In the genomic region with DNA sequence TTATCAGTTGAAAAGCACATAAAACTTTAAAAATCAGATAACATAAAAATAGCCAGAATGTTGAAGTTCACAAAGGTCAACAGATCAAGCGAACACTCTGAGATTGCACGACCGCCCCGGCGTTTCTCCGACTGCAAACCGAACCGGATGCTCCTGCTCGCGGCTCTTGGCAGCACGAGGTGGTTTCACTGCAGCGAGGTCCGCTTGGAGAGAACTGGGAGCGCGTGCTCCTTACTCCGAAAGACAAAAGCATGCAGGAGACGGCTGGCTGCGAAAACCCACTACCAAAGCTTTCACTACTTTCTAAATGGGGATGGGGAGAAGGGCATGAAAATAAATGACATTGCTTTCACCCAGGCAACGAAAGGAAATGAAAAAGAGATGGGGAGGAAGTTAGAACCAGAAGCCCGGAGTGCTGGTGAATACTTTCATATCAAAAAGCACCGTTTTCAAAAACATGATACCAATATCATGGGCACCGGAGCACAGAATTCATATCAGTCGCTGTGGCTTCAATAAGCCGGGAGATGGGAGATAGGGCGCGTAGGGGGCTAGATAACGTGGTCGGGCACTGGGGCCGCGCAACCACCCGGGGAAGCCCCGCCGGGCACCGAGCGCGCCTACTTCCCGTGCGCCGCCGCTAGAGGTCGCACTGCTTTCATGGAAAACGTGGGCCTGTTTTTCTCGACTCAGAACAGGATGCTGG, we compare ENCODE assay signal across 1 cellular context.
A peak's percentile ranks its signal among the peaks of the same experiment; 100 is the strongest.
TF ChIP-seq lines count a peak whose summit lies in the region.

No MANE protein-coding gene starts in this region.

TF ChIP-seq in HepG2, 621 proteins besides CTCF, POLR2A, EP300 and RAD21 (continued from another document and continues in another):
- TF ChIP-seq KDM5A (IDR thresholded peaks at IDR 0.05; ENCODE audit: borderline replicate concordance, low read length), result no peak
- TF ChIP-seq, protein P1, sequence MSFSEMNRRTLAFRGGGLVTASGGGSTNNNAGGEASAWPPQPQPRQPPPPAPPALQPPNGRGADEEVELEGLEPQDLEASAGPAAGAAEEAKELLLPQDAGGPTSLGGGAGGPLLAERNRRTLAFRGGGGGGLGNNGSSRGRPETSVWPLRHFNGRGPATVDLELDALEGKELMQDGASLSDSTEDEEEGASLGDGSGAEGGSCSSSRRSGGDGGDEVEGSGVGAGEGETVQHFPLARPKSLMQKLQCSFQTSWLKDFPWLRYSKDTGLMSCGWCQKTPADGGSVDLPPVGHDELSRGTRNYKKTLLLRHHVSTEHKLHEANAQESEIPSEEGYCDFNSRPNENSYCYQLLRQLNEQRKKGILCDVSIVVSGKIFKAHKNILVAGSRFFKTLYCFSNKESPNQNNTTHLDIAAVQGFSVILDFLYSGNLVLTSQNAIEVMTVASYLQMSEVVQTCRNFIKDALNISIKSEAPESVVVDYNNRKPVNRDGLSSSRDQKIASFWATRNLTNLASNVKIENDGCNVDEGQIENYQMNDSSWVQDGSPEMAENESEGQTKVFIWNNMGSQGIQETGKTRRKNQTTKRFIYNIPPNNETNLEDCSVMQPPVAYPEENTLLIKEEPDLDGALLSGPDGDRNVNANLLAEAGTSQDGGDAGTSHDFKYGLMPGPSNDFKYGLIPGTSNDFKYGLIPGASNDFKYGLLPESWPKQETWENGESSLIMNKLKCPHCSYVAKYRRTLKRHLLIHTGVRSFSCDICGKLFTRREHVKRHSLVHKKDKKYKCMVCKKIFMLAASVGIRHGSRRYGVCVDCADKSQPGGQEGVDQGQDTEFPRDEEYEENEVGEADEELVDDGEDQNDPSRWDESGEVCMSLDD (CRISPR knock-in tag; IDR thresholded peaks at IDR 0.05; ENCODE audit: borderline replicate concordance), result peak; percentile 29; the same call in 1 of the 2 replicates
- no peak for TF ChIP-seq ARNT2 (CRISPR knock-in tag; IDR thresholded peaks at IDR 0.05; ENCODE audit: low read depth)
- peak; percentile 41; the same call in 1 of the 2 replicates for TF ChIP-seq PHF8 (CRISPR knock-in tag; IDR thresholded peaks at IDR 0.05)
- no peak for TF ChIP-seq FOXP1 (IDR thresholded peaks at IDR 0.05)
- TF ChIP-seq FOXP1 (CRISPR knock-in tag; IDR thresholded peaks at IDR 0.05), result no peak
- TF ChIP-seq STAG1 (CRISPR knock-in tag; IDR thresholded peaks at IDR 0.05), result peak; percentile 99
- TF ChIP-seq, protein P2, sequence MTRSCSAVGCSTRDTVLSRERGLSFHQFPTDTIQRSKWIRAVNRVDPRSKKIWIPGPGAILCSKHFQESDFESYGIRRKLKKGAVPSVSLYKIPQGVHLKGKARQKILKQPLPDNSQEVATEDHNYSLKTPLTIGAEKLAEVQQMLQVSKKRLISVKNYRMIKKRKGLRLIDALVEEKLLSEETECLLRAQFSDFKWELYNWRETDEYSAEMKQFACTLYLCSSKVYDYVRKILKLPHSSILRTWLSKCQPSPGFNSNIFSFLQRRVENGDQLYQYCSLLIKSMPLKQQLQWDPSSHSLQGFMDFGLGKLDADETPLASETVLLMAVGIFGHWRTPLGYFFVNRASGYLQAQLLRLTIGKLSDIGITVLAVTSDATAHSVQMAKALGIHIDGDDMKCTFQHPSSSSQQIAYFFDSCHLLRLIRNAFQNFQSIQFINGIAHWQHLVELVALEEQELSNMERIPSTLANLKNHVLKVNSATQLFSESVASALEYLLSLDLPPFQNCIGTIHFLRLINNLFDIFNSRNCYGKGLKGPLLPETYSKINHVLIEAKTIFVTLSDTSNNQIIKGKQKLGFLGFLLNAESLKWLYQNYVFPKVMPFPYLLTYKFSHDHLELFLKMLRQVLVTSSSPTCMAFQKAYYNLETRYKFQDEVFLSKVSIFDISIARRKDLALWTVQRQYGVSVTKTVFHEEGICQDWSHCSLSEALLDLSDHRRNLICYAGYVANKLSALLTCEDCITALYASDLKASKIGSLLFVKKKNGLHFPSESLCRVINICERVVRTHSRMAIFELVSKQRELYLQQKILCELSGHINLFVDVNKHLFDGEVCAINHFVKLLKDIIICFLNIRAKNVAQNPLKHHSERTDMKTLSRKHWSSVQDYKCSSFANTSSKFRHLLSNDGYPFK (CRISPR knock-in tag; IDR thresholded peaks at IDR 0.05; ENCODE audit: borderline replicate concordance), result peak; percentile 50; the same call in 1 of the 2 replicates
- peak; percentile 63; the same call in 1 of the 2 replicates for TF ChIP-seq ZFP90 (CRISPR knock-in tag; IDR thresholded peaks at IDR 0.05; ENCODE audit: borderline replicate concordance)
- TF ChIP-seq ZNF232 (CRISPR knock-in tag; IDR thresholded peaks at IDR 0.05; ENCODE audit: borderline replicate concordance), result 0 out of 2 replicates have a peak, but pooled peaks have one; percentile 15
- no peak for TF ChIP-seq NFATC3 (CRISPR knock-in tag; IDR thresholded peaks at IDR 0.05)
- peak; percentile 21; the same call in 1 of the 2 replicates for TF ChIP-seq MED13 (CRISPR knock-in tag; IDR thresholded peaks at IDR 0.05)
- TF ChIP-seq NR3C1 (CRISPR knock-in tag; IDR thresholded peaks at IDR 0.05), result no peak
- TF ChIP-seq ZNF792 (CRISPR knock-in tag; IDR thresholded peaks at IDR 0.05), result peak; percentile 26; the same call in 1 of the 2 replicates
- 0 out of 2 replicates have a peak, but pooled peaks have one; percentile 61 for TF ChIP-seq ZSCAN20 (CRISPR knock-in tag; IDR thresholded peaks at IDR 0.05; ENCODE audit: borderline replicate concordance)
- TF ChIP-seq ARNT (IDR thresholded peaks at IDR 0.05), result no peak
- no peak for TF ChIP-seq ZNF335 (CRISPR knock-in tag; IDR thresholded peaks at IDR 0.05)
- TF ChIP-seq NBN (conservative IDR thresholded peaks at IDR 0.05), result no peak
- TF ChIP-seq ZNF75D (CRISPR knock-in tag; IDR thresholded peaks at IDR 0.05; ENCODE audit: borderline replicate concordance), result peak; percentile 53; the same call in 1 of the 2 replicates
- TF ChIP-seq, protein P3, sequence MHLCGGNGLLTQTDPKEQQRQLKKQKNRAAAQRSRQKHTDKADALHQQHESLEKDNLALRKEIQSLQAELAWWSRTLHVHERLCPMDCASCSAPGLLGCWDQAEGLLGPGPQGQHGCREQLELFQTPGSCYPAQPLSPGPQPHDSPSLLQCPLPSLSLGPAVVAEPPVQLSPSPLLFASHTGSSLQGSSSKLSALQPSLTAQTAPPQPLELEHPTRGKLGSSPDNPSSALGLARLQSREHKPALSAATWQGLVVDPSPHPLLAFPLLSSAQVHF (CRISPR knock-in tag; IDR thresholded peaks at IDR 0.05), result no peak
- 0 out of 2 replicates have a peak, but pooled peaks have one; percentile 36 for TF ChIP-seq THAP11 (CRISPR knock-in tag; IDR thresholded peaks at IDR 0.05)
- TF ChIP-seq SP5 (CRISPR knock-in tag; IDR thresholded peaks at IDR 0.05; ENCODE audit: borderline replicate concordance, low read depth), result peak; percentile 28; the same call in 1 of the 2 replicates
- TF ChIP-seq ZSCAN29 (CRISPR knock-in tag; conservative IDR thresholded peaks at IDR 0.05), result no peak
- TF ChIP-seq XRCC5 (optimal IDR thresholded peaks at IDR 0.05; ENCODE audit: low read length), result peak; percentile 94
- TF ChIP-seq, protein P4, sequence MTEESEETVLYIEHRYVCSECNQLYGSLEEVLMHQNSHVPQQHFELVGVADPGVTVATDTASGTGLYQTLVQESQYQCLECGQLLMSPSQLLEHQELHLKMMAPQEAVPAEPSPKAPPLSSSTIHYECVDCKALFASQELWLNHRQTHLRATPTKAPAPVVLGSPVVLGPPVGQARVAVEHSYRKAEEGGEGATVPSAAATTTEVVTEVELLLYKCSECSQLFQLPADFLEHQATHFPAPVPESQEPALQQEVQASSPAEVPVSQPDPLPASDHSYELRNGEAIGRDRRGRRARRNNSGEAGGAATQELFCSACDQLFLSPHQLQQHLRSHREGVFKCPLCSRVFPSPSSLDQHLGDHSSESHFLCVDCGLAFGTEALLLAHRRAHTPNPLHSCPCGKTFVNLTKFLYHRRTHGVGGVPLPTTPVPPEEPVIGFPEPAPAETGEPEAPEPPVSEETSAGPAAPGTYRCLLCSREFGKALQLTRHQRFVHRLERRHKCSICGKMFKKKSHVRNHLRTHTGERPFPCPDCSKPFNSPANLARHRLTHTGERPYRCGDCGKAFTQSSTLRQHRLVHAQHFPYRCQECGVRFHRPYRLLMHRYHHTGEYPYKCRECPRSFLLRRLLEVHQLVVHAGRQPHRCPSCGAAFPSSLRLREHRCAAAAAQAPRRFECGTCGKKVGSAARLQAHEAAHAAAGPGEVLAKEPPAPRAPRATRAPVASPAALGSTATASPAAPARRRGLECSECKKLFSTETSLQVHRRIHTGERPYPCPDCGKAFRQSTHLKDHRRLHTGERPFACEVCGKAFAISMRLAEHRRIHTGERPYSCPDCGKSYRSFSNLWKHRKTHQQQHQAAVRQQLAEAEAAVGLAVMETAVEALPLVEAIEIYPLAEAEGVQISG (CRISPR knock-in tag; IDR thresholded peaks at IDR 0.05), result peak; percentile 27; the same call in 1 of the 2 replicates
- no peak for TF ChIP-seq ZNF607 (CRISPR knock-in tag; IDR thresholded peaks at IDR 0.05; ENCODE audit: borderline replicate concordance)
- 0 out of 2 replicates have a peak, but pooled peaks have one; percentile 10 for TF ChIP-seq NFE2L2 (IDR thresholded peaks at IDR 0.05; ENCODE audit: low read length)
- peak; percentile 64; the same call in 1 of the 2 replicates for TF ChIP-seq ZNF136 (CRISPR knock-in tag; IDR thresholded peaks at IDR 0.05; ENCODE audit: low read depth)
- TF ChIP-seq ZNF563 (CRISPR knock-in tag; IDR thresholded peaks at IDR 0.05), result no peak
- TF ChIP-seq NFKB2 (CRISPR knock-in tag; IDR thresholded peaks at IDR 0.05; ENCODE audit: borderline replicate concordance), result peak; percentile 53; the same call in 1 of the 2 replicates
- no peak for TF ChIP-seq MTF1 (CRISPR knock-in tag; IDR thresholded peaks at IDR 0.05)
- TF ChIP-seq, protein P5, sequence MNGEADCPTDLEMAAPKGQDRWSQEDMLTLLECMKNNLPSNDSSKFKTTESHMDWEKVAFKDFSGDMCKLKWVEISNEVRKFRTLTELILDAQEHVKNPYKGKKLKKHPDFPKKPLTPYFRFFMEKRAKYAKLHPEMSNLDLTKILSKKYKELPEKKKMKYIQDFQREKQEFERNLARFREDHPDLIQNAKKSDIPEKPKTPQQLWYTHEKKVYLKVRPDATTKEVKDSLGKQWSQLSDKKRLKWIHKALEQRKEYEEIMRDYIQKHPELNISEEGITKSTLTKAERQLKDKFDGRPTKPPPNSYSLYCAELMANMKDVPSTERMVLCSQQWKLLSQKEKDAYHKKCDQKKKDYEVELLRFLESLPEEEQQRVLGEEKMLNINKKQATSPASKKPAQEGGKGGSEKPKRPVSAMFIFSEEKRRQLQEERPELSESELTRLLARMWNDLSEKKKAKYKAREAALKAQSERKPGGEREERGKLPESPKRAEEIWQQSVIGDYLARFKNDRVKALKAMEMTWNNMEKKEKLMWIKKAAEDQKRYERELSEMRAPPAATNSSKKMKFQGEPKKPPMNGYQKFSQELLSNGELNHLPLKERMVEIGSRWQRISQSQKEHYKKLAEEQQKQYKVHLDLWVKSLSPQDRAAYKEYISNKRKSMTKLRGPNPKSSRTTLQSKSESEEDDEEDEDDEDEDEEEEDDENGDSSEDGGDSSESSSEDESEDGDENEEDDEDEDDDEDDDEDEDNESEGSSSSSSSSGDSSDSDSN (CRISPR knock-in tag; IDR thresholded peaks at IDR 0.05), result 0 out of 2 replicates have a peak, but pooled peaks have one; percentile 41
- TF ChIP-seq, protein P6, sequence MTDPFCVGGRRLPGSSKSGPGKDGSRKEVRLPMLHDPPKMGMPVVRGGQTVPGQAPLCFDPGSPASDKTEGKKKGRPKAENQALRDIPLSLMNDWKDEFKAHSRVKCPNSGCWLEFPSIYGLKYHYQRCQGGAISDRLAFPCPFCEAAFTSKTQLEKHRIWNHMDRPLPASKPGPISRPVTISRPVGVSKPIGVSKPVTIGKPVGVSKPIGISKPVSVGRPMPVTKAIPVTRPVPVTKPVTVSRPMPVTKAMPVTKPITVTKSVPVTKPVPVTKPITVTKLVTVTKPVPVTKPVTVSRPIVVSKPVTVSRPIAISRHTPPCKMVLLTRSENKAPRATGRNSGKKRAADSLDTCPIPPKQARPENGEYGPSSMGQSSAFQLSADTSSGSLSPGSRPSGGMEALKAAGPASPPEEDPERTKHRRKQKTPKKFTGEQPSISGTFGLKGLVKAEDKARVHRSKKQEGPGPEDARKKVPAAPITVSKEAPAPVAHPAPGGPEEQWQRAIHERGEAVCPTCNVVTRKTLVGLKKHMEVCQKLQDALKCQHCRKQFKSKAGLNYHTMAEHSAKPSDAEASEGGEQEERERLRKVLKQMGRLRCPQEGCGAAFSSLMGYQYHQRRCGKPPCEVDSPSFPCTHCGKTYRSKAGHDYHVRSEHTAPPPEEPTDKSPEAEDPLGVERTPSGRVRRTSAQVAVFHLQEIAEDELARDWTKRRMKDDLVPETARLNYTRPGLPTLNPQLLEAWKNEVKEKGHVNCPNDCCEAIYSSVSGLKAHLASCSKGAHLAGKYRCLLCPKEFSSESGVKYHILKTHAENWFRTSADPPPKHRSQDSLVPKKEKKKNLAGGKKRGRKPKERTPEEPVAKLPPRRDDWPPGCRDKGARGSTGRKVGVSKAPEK (CRISPR knock-in tag; IDR thresholded peaks at IDR 0.05; ENCODE audit: borderline replicate concordance), result 0 out of 2 replicates have a peak, but pooled peaks have one; percentile 45
- no peak for TF ChIP-seq ZNF446 (CRISPR knock-in tag; IDR thresholded peaks at IDR 0.05)
- TF ChIP-seq, protein P7, sequence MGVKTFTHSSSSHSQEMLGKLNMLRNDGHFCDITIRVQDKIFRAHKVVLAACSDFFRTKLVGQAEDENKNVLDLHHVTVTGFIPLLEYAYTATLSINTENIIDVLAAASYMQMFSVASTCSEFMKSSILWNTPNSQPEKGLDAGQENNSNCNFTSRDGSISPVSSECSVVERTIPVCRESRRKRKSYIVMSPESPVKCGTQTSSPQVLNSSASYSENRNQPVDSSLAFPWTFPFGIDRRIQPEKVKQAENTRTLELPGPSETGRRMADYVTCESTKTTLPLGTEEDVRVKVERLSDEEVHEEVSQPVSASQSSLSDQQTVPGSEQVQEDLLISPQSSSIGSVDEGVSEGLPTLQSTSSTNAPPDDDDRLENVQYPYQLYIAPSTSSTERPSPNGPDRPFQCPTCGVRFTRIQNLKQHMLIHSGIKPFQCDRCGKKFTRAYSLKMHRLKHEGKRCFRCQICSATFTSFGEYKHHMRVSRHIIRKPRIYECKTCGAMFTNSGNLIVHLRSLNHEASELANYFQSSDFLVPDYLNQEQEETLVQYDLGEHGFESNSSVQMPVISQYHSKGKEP (CRISPR knock-in tag; IDR thresholded peaks at IDR 0.05), result no peak
- 0 out of 2 replicates have a peak, but pooled peaks have one; percentile 22 for TF ChIP-seq ZMYM2 (CRISPR knock-in tag; IDR thresholded peaks at IDR 0.05)
- peak; percentile 37; the same call in 1 of the 2 replicates for TF ChIP-seq PHF21A (CRISPR knock-in tag; IDR thresholded peaks at IDR 0.05)
- TF ChIP-seq AHR (CRISPR knock-in tag; IDR thresholded peaks at IDR 0.05), result 0 out of 2 replicates have a peak, but pooled peaks have one; percentile 45
- TF ChIP-seq, protein P8, sequence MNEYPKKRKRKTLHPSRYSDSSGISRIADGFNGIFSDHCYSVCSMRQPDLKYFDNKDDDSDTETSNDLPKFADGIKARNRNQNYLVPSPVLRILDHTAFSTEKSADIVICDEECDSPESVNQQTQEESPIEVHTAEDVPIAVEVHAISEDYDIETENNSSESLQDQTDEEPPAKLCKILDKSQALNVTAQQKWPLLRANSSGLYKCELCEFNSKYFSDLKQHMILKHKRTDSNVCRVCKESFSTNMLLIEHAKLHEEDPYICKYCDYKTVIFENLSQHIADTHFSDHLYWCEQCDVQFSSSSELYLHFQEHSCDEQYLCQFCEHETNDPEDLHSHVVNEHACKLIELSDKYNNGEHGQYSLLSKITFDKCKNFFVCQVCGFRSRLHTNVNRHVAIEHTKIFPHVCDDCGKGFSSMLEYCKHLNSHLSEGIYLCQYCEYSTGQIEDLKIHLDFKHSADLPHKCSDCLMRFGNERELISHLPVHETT (CRISPR knock-in tag; conservative IDR thresholded peaks at IDR 0.05), result 0 out of 2 replicates have a peak, but pooled peaks have one; percentile 24
